ENCODE assay signal across 2 cellular contexts in genomic region chr12:109850518-109850917, GRCh38. TPM values are rescaled to one million over a fixed set of nuclear protein-coding genes. Genes with fewer than 3 reads are reported as not detected.
"Had no signal": no experiment of that assay in that cellular context is flagged by ENCODE, and none has a peak within 500 bp of the region (broad histone marks: within the 10 kb centered on the region; RNA-seq: fewer than 3 reads in every experiment).

No MANE protein-coding gene starts in this region.

RNA-seq across cellular contexts. Expression of gene TRPV4, which starts 17.3 kb away (rescaled TPM):
- total RNA-seq: HT-29 had no signal
- polyA plus RNA-seq: IgD-negative memory B cell had no signal
